15 cellular contexts compared by ENCODE assay signal in the genomic region with DNA sequence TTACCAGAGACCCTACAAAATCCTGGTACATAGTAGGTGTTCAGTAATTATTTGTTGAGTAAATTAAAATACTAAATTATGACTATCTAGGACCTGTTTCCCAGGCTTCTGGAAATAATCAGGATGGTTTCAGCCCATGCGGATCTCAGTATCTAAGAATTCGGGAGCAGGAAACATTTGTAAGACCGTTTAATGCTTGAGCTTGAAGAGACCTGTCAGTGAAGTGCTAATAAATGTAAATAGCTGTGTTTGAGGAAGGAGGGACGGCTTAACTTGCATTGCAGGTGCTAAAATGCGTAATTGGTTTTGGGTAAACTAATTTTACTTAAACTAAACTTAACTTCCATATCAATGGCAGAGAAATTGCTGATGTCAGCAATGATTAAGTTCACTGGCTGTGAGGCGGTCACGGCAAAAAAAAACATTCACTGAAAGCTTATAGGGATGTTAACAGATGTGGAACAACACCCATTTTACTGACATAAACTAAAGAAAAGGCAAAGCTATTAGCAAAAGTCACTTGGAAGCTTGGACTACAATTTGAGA. TPM values are rescaled to one million over a fixed set of nuclear protein-coding genes. Genes with fewer than 3 reads are reported as not detected.
A peak's percentile ranks its signal among the peaks of the same experiment; 100 is the strongest.
DNase-seq lines count a peak whose midpoint lies in the region; ATAC-seq and TF ChIP-seq lines count a peak whose summit lies in the region.
"Had no signal": no experiment of that assay in that cellular context is flagged by ENCODE, and none has a peak within 500 bp of the region (broad histone marks: within the 10 kb centered on the region; RNA-seq: fewer than 3 reads in every experiment).

No MANE protein-coding gene starts in this region.

- ATAC-seq in DND-41 (ENCODE audit: insufficient read depth, low read depth), result no peak
- no peak for ATAC-seq in HG03045 (IDR thresholded peaks at IDR 0.05; ENCODE audit: unreplicated experiment)
- no peak for ATAC-seq in T-helper 17 cell
- ATAC-seq: natural killer cell treated with Interleukin-12 subunit alpha and Interleukin-12 subunit beta and Interleukin-15 and Interleukin-18, amount 100 ng/mL, for 72 hours had no signal

- peaks cover 27% of the 10 kb centered on the region for H3K4me1 ChIP-seq in DND-41 (ENCODE audit: insufficient read depth, low read length)
- H3K4me1 ChIP-seq in HUES48 (ENCODE audit: control insufficient read depth, insufficient read depth, low read length), result peaks cover 38% of the 10 kb centered on the region
- H3K4me1 ChIP-seq in esophagus (ENCODE audit: control insufficient read depth in 2 of 2, insufficient read depth in 2 of 2, low read length in 1 of 2), result no peaks in the 10 kb centered on the region
- H3K4me1 ChIP-seq in trophoblast cell (ENCODE audit: control insufficient read depth in 1 of 2, insufficient read depth in 2 of 2, low read length in 2 of 2), result peaks cover 2 to 4% of the 10 kb centered on the region in 2 experiments
- H3K4me1 ChIP-seq: spleen had no signal

- H3K4ac ChIP-seq in trophoblast cell (ENCODE audit: low read depth, low read length), result no peak overlapping the region

- H3K27ac ChIP-seq in DND-41 (ENCODE audit: low read length) (peak overlapping the region; percentile 23; the same call in 1 of the 2 replicates), HUES48 (ENCODE audit: low read depth, low read length) (peak overlapping the region; percentile 85), esophagus (ENCODE audit: low read depth in 2 of 2, low read length in 1 of 2) (peak overlapping the region; percentile 42 to 68), trophoblast cell (ENCODE audit: low read depth, low read length) (no peak overlapping the region)
- H3K27ac ChIP-seq: RWPE1, spleen had no signal

- no peaks in the 10 kb centered on the region for H3K36me3 ChIP-seq in DND-41 (ENCODE audit: insufficient read depth, low read length)
- no peaks in the 10 kb centered on the region for H3K36me3 ChIP-seq in HUES48 (ENCODE audit: control insufficient read depth, insufficient read depth, low read length)
- H3K36me3 ChIP-seq in esophagus (ENCODE audit: control insufficient read depth in 2 of 2, insufficient read depth in 2 of 2, low read length in 1 of 2), result no peaks in the 10 kb centered on the region
- H3K36me3 ChIP-seq in trophoblast cell (ENCODE audit: control insufficient read depth in 1 of 2, insufficient read depth in 2 of 2, low read length in 2 of 2), result no peaks in the 10 kb centered on the region
- H3K36me3 ChIP-seq: spleen had no signal

- H2BK120ac ChIP-seq in trophoblast cell (ENCODE audit: insufficient read depth, low read length, poor library complexity), result no peak overlapping the region

- no peaks in the 10 kb centered on the region for H3K79me2 ChIP-seq in DND-41 (ENCODE audit: insufficient read depth, low read length)
- no peaks in the 10 kb centered on the region for H3K79me2 ChIP-seq in trophoblast cell (ENCODE audit: control insufficient read depth, insufficient read depth, low read length, poor library complexity)

- H3K4me2 ChIP-seq in DND-41 (ENCODE audit: insufficient read depth, low read length) (no peak overlapping the region), trophoblast cell (ENCODE audit: low read length) (peak overlapping the region; percentile 21)

- H3K4me3 Mint-ChIP-seq in T-helper 17 cell, result no peak overlapping the region
- H3K4me3 Mint-ChIP-seq: natural killer cell treated with Interleukin-12 subunit alpha and Interleukin-12 subunit beta and Interleukin-15 and Interleukin-18, amount 100 ng/mL, for 72 hours had no signal

- H2AK5ac ChIP-seq in trophoblast cell (ENCODE audit: low read length), result no peak overlapping the region

- H4K91ac ChIP-seq in trophoblast cell (ENCODE audit: low read depth, low read length), result no peak overlapping the region

- H3K36me3 Mint-ChIP-seq in T-helper 17 cell (ENCODE audit: low read depth), result no peaks in the 10 kb centered on the region
- H3K36me3 Mint-ChIP-seq: natural killer cell treated with Interleukin-12 subunit alpha and Interleukin-12 subunit beta and Interleukin-15 and Interleukin-18, amount 100 ng/mL, for 72 hours had no signal

- no peak overlapping the region for H3K23ac ChIP-seq in trophoblast cell (ENCODE audit: low read length)

- no peak overlapping the region for H3K9ac ChIP-seq in DND-41 (ENCODE audit: low read depth, low read length)
- H3K9ac ChIP-seq in HUES48 (ENCODE audit: low read depth, low read length), result no peak overlapping the region
- no peak overlapping the region for H3K9ac ChIP-seq in trophoblast cell (ENCODE audit: low read length)

- no peak overlapping the region for H3K14ac ChIP-seq in trophoblast cell (ENCODE audit: low read length)

- H4K20me1 ChIP-seq in DND-41 (ENCODE audit: insufficient read depth, low read length), result no peaks in the 10 kb centered on the region

- H4K12ac ChIP-seq in trophoblast cell (ENCODE audit: low read depth, low read length), result no peak overlapping the region

- DNase-seq in DND-41 (no peak), trophoblast cell (no peak), T-helper 17 cell (no peak), amygdala (lab: John Stamatoyannopoulos, UW) (no peak)
- DNase-seq: activated CD4-positive, alpha-beta T cell treated with anti-CD3 and anti-CD28 coated beads, Interleukin-2, amount 50 U/mL, for 1 hour; activated gamma-delta T cell; central memory CD4-positive, alpha-beta T cell; NCI-H1105 had no signal

- no peak overlapping the region for H2BK12ac ChIP-seq in trophoblast cell (ENCODE audit: low read length)

- TF ChIP-seq CTCF in DND-41 (IDR thresholded peaks at IDR 0.05; ENCODE audit: borderline replicate concordance, extremely low read depth, low read length, poor library complexity, severe bottlenecking), result no peak

- H2BK5ac ChIP-seq in trophoblast cell (ENCODE audit: low read depth, low read length, poor library complexity), result no peak overlapping the region

- no peak overlapping the region for H3K18ac ChIP-seq in trophoblast cell (ENCODE audit: low read length)

- H2AFZ ChIP-seq in DND-41 (ENCODE audit: low read depth, low read length) (peak overlapping the region; percentile 60), trophoblast cell (ENCODE audit: insufficient read depth, low read length, poor library complexity) (no peak overlapping the region)

- H3K4me1 Mint-ChIP-seq in T-helper 17 cell, result no peaks in the 10 kb centered on the region

- H3K4me3 ChIP-seq in DND-41 (ENCODE audit: low read depth in 1 of 2, low read length in 2 of 2), result no peak overlapping the region
- H3K4me3 ChIP-seq in HUES48 (ENCODE audit: low read depth, low read length), result peak overlapping the region; percentile 13
- no peak overlapping the region for H3K4me3 ChIP-seq in esophagus (ENCODE audit: low read depth in 1 of 2, low read length in 2 of 2)
- no peak overlapping the region for H3K4me3 ChIP-seq in trophoblast cell (ENCODE audit: low read depth, low read length)
- H3K4me3 ChIP-seq: spleen had no signal

- no peaks in the 10 kb centered on the region for H3K79me1 ChIP-seq in trophoblast cell (ENCODE audit: low read length)

- H3K27ac Mint-ChIP-seq in T-helper 17 cell, result no peak overlapping the region
- H3K27ac Mint-ChIP-seq: progenitor cell of endocrine pancreas had no signal

- H3K27me3 Mint-ChIP-seq in T-helper 17 cell, result peaks cover 10% of the 10 kb centered on the region
- H3K27me3 Mint-ChIP-seq: natural killer cell treated with Interleukin-12 subunit alpha and Interleukin-12 subunit beta and Interleukin-15 and Interleukin-18, amount 100 ng/mL, for 72 hours had no signal

- no peak overlapping the region for H4K8ac ChIP-seq in trophoblast cell (ENCODE audit: low read depth, low read length)

- WGBS in esophagus, 2 donors, result 33 to 36% methylated on average over 7 of the region's 7 CpGs
- WGBS in trophoblast cell (ENCODE audit: extremely low coverage, insufficient coverage, insufficient read length), result no CpG with 5 or more reads among the region's 7 CpGs

- H3K27me3 ChIP-seq in DND-41 (ENCODE audit: insufficient read depth, low read length, poor library complexity), result no peaks in the 10 kb centered on the region
- H3K27me3 ChIP-seq in HUES48 (ENCODE audit: control insufficient read depth, insufficient read depth, low read length), result no peaks in the 10 kb centered on the region
- H3K27me3 ChIP-seq in esophagus (ENCODE audit: control insufficient read depth in 1 of 2, insufficient read depth in 2 of 2, low read length in 2 of 2), result no peaks in the 10 kb centered on the region
- H3K27me3 ChIP-seq in trophoblast cell (ENCODE audit: insufficient read depth, low read length), result no peaks in the 10 kb centered on the region
- H3K27me3 ChIP-seq: spleen had no signal

- H3K9me3 ChIP-seq in DND-41 (ENCODE audit: insufficient read depth, low read length, severe bottlenecking), result no peaks in the 10 kb centered on the region
- H3K9me3 ChIP-seq in HUES48 (ENCODE audit: control insufficient read depth, insufficient read depth, low read length), result no peaks in the 10 kb centered on the region
- no peaks in the 10 kb centered on the region for H3K9me3 ChIP-seq in esophagus (ENCODE audit: control insufficient read depth in 2 of 2, insufficient read depth in 1 of 2, low read depth in 1 of 2, low read length in 1 of 2)
- H3K9me3 ChIP-seq in trophoblast cell (ENCODE audit: insufficient read depth, low read depth, low read length), result no peaks in the 10 kb centered on the region
- H3K9me3 ChIP-seq in T-helper 17 cell (ENCODE audit: control insufficient read depth, low read length, poor library complexity, severe bottlenecking), result no peaks in the 10 kb centered on the region
- H3K9me3 ChIP-seq: spleen had no signal

RNA-seq across cellular contexts. Expression of a gene that starts 28.6 kb away (rescaled TPM):
- 10 to 100 TPM; 13.6 to 14.0 TPM for polyA plus RNA-seq in esophagus
- 66.3 and 67.4 TPM in 2 replicates for polyA plus RNA-seq in trophoblast cell (2013)
- total RNA-seq in T-helper 17 cell, result 10 to 100 TPM; 50.0 to 52.7 TPM
